In the genomic region with DNA sequence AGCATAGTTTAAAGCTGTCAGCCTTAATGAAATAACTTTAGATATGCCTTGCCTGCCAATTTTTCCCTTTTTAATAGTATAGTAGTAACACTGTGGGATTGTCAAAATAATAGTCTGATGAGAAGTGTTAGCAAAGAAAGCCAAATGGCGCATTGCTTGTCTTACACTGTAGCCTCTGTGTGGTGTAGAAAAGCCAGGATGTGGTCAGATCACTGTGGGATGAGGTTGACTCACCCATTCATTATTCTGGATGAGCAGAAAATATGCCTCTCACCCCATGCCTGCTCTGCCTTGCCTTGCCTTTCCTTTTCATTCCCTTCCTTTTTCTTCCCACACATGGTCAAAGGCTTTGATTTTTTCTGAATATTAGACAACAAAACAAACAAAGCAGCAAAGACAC, we compare ENCODE assay signal across 12 cellular contexts.
DNase-seq lines count a peak whose midpoint lies in the region; ATAC-seq and TF ChIP-seq lines count a peak whose summit lies in the region.
"Had no signal": no experiment of that assay in that cellular context is flagged by ENCODE, and none has a peak within 500 bp of the region (broad histone marks: within the 10 kb centered on the region; RNA-seq: fewer than 3 reads in every experiment).

No MANE protein-coding gene starts in this region.

- H3K36me3 ChIP-seq in SJCRH30 (no peaks in the 10 kb centered on the region), fibroblast of lung (ENCODE audit: control insufficient read depth, insufficient read depth, low read length) (no peaks in the 10 kb centered on the region), tibial artery (no peaks in the 10 kb centered on the region)

- no peak overlapping the region for H2AFZ ChIP-seq in fibroblast of lung (ENCODE audit: low read length)

- H3K4me1 ChIP-seq in SJCRH30 (no peaks in the 10 kb centered on the region), fibroblast of lung (ENCODE audit: control insufficient read depth, extremely low read depth, insufficient read depth, low read length) (no peaks in the 10 kb centered on the region), tibial artery (no peaks in the 10 kb centered on the region)

- intact Hi-C loops in sciatic nerve (cut with DNase I) (no loop called here), tibial artery (cut with DNase I; ENCODE audit: low total_unique reads) (no loop called here)

- no peaks in the 10 kb centered on the region for H4K20me1 ChIP-seq in fibroblast of lung (ENCODE audit: control insufficient read depth, extremely low read depth, insufficient read depth, low read length)

- no peaks in the 10 kb centered on the region for H3K27me3 ChIP-seq in SJCRH30
- H3K27me3 ChIP-seq in fibroblast of lung (ENCODE audit: control insufficient read depth, insufficient read depth, low read length), result no peaks in the 10 kb centered on the region
- H3K27me3 ChIP-seq in tibial artery, result no peaks in the 10 kb centered on the region

- no peak overlapping the region for H3K9ac ChIP-seq in fibroblast of lung (ENCODE audit: insufficient read depth, low read length)

- H3K9me3 ChIP-seq in SJCRH30 (replicated peaks), result no peaks in the 10 kb centered on the region
- no peaks in the 10 kb centered on the region for H3K9me3 ChIP-seq in fibroblast of lung (ENCODE audit: control insufficient read depth, insufficient read depth, low read depth, low read length)
- no peaks in the 10 kb centered on the region for H3K9me3 ChIP-seq in tibial artery

- H3K79me2 ChIP-seq in fibroblast of lung (ENCODE audit: control insufficient read depth, insufficient read depth, low read length), result no peaks in the 10 kb centered on the region

- DNase-seq in HFF-Myc (ENCODE audit: extremely low read depth, low read depth) (peak; percentile 4), SJCRH30 (peak; percentile 12 to 54), fibroblast of lung (ENCODE audit: low read depth in 2 of 2) (peak; percentile 90 to 92), sciatic nerve (ENCODE audit: low spot score) (no peak), DMS153 (lab: John Stamatoyannopoulos, UW) (no peak), tibial artery (no peak), NCI-H1105 (lab: John Stamatoyannopoulos, UW) (no peak), DMS 273 (lab: John Stamatoyannopoulos, UW; ENCODE audit: unreplicated experiment) (no peak)
- DNase-seq: activated naive CD8-positive, alpha-beta T cell treated with anti-CD3 and anti-CD28 coated beads, Interleukin-2, amount 10 ng/mL, durations not matched to agents 7 days and 5 days; Calu3; KBM-7; NCI-H2171 had no signal

- no peak overlapping the region for H3K4me2 ChIP-seq in fibroblast of lung (ENCODE audit: extremely low read depth, insufficient read depth, low read length)

- H3K4me3 ChIP-seq in HFF-Myc (replicated peaks; ENCODE audit: low read depth, low read length), result no peak overlapping the region
- no peak overlapping the region for H3K4me3 ChIP-seq in SJCRH30
- no peak overlapping the region for H3K4me3 ChIP-seq in fibroblast of lung (replicated peaks in 1 of 4; ENCODE audit: control extremely low read depth in 1 of 4, insufficient read depth in 1 of 4, low read depth in 3 of 4, low read length in 4 of 4)
- no peak overlapping the region for H3K4me3 ChIP-seq in tibial artery

- ATAC-seq in sciatic nerve, result peak; percentile 34

- no peak for TF ChIP-seq CTCF in HFF-Myc (IDR thresholded peaks at IDR 0.05; ENCODE audit: low read depth, low read length, missing control alignments)
- no peak for TF ChIP-seq CTCF in fibroblast of lung (conservative IDR thresholded peaks at IDR 0.05 in 1 of 2, IDR thresholded peaks at IDR 0.05 in 1 of 2; ENCODE audit: low read depth in 1 of 2, low read length in 2 of 2)
- TF ChIP-seq CTCF in tibial artery (IDR thresholded peaks at IDR 0.05), result no peak

- H3K27ac ChIP-seq in SJCRH30 (peak overlapping the region; percentile 54), fibroblast of lung (ENCODE audit: insufficient read depth, low read length) (no peak overlapping the region), tibial artery (no peak overlapping the region)

Comparison
In these comparisons a context has a peak if more than half of its experiments do, and no peak if none do; other contexts are left out.
1. DNase-seq: peak in HFF-Myc (single experiment), SJCRH30 (2 of 2) and fibroblast of lung (2 of 2); none in sciatic nerve (single experiment), DMS153 (single experiment), tibial artery (0 of 2), NCI-H1105 (single experiment) and DMS 273 (single experiment).